Comparison of ENCODE assay signal across 8 cellular contexts in the genomic region with DNA sequence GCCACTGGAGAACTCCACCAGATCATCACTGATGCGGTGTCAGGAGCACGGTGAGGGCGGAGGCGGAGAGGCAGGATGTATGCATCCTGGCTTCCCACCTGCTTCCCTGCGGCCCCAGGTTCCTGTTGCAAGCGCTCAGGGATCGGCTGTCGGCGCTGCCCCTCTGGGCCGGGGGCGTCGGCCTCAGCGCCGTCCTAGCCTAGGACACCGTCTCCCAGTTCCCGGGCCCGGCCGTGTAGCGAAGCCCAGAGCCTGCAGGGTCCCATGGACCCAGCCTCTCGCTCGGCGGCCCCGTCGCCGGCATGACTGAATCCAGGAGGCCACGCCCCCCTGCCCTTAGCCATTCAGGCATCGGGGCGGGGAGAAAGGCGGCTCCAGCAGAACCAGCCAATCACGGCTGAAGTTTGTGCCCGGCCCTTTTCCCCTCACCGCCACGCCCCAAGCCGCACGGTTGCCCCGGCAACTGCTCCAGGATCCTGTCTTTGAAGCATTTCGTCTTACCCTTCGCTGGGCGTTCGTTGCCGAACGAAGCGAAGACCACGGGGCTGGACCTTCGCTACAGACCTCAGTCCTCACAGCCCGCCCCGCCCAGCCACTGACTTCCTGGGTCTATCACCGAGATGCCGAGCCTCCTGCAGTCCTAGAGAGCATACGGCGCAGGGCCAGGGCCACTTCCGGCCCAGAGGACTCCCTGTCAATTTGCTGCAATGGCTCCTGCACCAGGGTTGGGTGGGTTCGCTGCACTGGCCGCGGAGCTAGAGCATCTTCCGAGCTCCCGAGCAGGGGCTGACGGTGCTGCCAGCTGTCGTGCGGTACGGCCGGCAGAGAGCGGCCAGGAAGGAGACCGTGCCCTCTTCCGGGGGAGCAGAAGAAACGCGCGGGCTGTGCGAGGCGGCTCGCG. TPM values are rescaled to one million over a fixed set of nuclear protein-coding genes. Genes with fewer than 3 reads are reported as not detected.
A peak's percentile ranks its signal among the peaks of the same experiment; 100 is the strongest.
DNase-seq lines count a peak whose midpoint lies in the region; ATAC-seq lines count a peak whose summit lies in the region.

No MANE protein-coding gene starts in this region.

- WGBS in esophagus, 2 donors, result 0% methylated on average over 67 to 72 of the region's 72 CpGs

- peak overlapping the region; percentile 72 to 89 for H3K27ac ChIP-seq in esophagus (ENCODE audit: low read depth in 2 of 2, low read length in 1 of 2)

- no peaks in the 10 kb centered on the region for H3K9me3 ChIP-seq in esophagus (ENCODE audit: control insufficient read depth in 2 of 2, insufficient read depth in 1 of 2, low read depth in 1 of 2, low read length in 1 of 2)

- H3K4me1 ChIP-seq in esophagus (ENCODE audit: control insufficient read depth in 2 of 2, insufficient read depth in 2 of 2, low read length in 1 of 2), result peaks cover 0 to 8% of the 10 kb centered on the region in 2 donors

- H3K4me3 ChIP-seq in Jurkat, Clone E6-1 (ENCODE audit: low read length), result peak overlapping the region; percentile 79
- peak overlapping the region; percentile 60 to 75 for H3K4me3 ChIP-seq in esophagus (ENCODE audit: low read depth in 1 of 2, low read length in 2 of 2)

- DNase-seq in DMS79 (lab: John Stamatoyannopoulos, UW), result peak; percentile 94
- peak; percentile 90 for DNase-seq in Jurkat, Clone E6-1 (ENCODE audit: low read depth, low spot score)
- peak; percentile 81 for DNase-seq in OCI-M2 (lab: John Stamatoyannopoulos, UW; ENCODE audit: unreplicated experiment)
- peak; percentile 97 for DNase-seq in activated T-cell treated with anti-CD3 and anti-CD28 coated beads, Interleukin-2, amount 50 U/mL, for 1 hour
- DNase-seq in myocyte (ENCODE audit: low read depth), result peak; percentile 95
- DNase-seq in stimulated activated CD8-positive, alpha-beta memory T cell treated with anti-CD3 and anti-CD28 coated beads, Interleukin-7, amount 100 ng/mL, for 4 hours (ENCODE audit: low read depth in 2 of 2), result peak; percentile 92 to 95

- H3K27me3 ChIP-seq in esophagus (ENCODE audit: control insufficient read depth in 1 of 2, insufficient read depth in 2 of 2, low read length in 2 of 2), result no peaks in the 10 kb centered on the region

- ATAC-seq in GM21619 (IDR thresholded peaks at IDR 0.05; ENCODE audit: unreplicated experiment), result peak; percentile 79

- peaks cover 0 to 15% of the 10 kb centered on the region in 2 donors for H3K36me3 ChIP-seq in esophagus (ENCODE audit: control insufficient read depth in 2 of 2, insufficient read depth in 2 of 2, low read length in 1 of 2)

RNA-seq across cellular contexts. Expression of gene ZNF213, which starts 10.6 kb away (rescaled TPM):
- polyA plus RNA-seq in Jurkat, Clone E6-1 (2012; ENCODE audit: insufficient read depth, insufficient read length), result 6.8 TPM
- polyA plus RNA-seq in esophagus, result 1 to 10 TPM; 6.5 to 9.4 TPM
- total RNA-seq in myocyte, result 4.3 and 5.0 TPM in 2 replicates
- polyA plus RNA-seq in myocyte (2012), result 12.8 TPM

RNA-seq across cellular contexts. Expression of gene ZNF205, which starts 11.8 kb away (rescaled TPM):
- polyA plus RNA-seq in Jurkat, Clone E6-1 (2012; ENCODE audit: insufficient read depth, insufficient read length), result not detected
- polyA plus RNA-seq in esophagus, result 10 to 100 TPM in 1 of 2 donors, 1 to 10 TPM in 1; 8.4 to 18.0 TPM
- 29.2 and 33.3 TPM in 2 replicates for total RNA-seq in myocyte
- polyA plus RNA-seq in myocyte (2012), result 15.4 TPM

RNA-seq across cellular contexts. Expression of gene ZSCAN10, which starts 25.1 kb away (rescaled TPM):
- not detected for polyA plus RNA-seq in Jurkat, Clone E6-1 (2012; ENCODE audit: insufficient read depth, insufficient read length)
- not detected for polyA plus RNA-seq in esophagus
- not detected in 2 replicates for total RNA-seq in myocyte
- polyA plus RNA-seq in myocyte (2012), result not detected

RNA-seq across cellular contexts. Expression of gene IL32, which starts 58.8 kb away (rescaled TPM):
- 293 TPM for polyA plus RNA-seq in Jurkat, Clone E6-1 (2012; ENCODE audit: insufficient read depth, insufficient read length)
- polyA plus RNA-seq in esophagus, result 10 to 100 TPM; 16.5 to 19.0 TPM
- total RNA-seq in myocyte, result 646 and 732 TPM in 2 replicates
- polyA plus RNA-seq in myocyte (2012), result 947 TPM

Comparison
In these comparisons a context has a peak if more than half of its experiments do, and no peak if none do; other contexts are left out.
1. Peak in every context shown above with its lines: DNase-seq, ATAC-seq, H3K4me3 ChIP-seq and H3K27ac ChIP-seq.